ENCODE assay signal across 11 cellular contexts in the genomic region with DNA sequence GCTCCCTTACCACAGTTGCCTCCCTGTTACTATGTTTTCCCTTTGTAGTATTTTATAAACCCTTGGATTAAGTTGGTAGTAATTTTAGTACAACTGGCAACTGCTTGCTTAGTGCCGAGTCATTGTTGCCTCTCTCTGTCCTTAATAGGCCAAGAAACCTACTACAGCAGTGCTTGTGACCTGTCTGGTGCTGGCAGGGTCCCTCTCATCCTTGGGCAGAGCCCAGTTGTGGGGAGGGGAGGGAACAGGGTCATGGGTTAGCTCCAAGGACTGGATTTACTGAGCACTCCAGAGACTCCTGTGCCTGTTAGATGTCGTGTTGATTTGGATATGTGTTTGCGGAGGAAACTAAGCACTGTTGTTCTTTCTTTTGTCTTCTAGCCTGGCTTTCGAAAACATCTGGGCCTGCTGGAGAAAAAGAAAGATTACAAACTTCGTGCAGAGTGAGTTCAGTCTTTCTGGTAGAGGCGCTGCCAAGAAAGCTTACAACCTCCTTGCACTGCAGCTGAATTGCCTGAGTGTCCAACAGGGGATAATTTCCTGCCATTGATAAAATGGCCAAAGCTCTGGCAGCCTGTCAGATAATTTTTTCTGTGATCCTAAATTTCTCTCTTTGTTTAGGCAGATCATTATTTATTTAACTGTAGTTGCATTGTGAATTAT. TPM values are rescaled to one million over a fixed set of nuclear protein-coding genes. Genes with fewer than 3 reads are reported as not detected.
DNase-seq lines count a peak whose midpoint lies in the region; ATAC-seq, FAIRE-seq and TF ChIP-seq lines count a peak whose summit lies in the region.
"Had no signal": no experiment of that assay in that cellular context is flagged by ENCODE, and none has a peak within 500 bp of the region (broad histone marks: within the 10 kb centered on the region; RNA-seq: fewer than 3 reads in every experiment).

No MANE protein-coding gene starts in this region.

- CTCF ChIA-PET in CD8-positive, alpha-beta memory T cell (lab: Charles Lee), result interaction anchor here (0.7 kb wide), 1 partner anchor 27 kb away, joined by 3 read pairs; no protein-coding TSS in a partner anchor
- CTCF ChIA-PET in CD4-positive, alpha-beta memory T cell (lab: Charles Lee; ENCODE audit: partially characterized antibody), result interaction anchor here (0.7 to 15.6 kb wide), 4 partner anchors 9 to 87 kb away, joined by 3 to 192 read pairs (median 10); a partner anchor contains a TSS

- peak overlapping the region in 1 of 7 donors; percentile 56 for H3K4me3 Mint-ChIP-seq in CD8-positive, alpha-beta memory T cell
- H3K4me3 Mint-ChIP-seq in T-helper 17 cell, result no peak overlapping the region
- peak overlapping the region; percentile 27 for H3K4me3 Mint-ChIP-seq in neural crest cell
- peak overlapping the region in 1 of 8 donors; percentile 20 for H3K4me3 Mint-ChIP-seq in CD4-positive, alpha-beta memory T cell
- no peak overlapping the region for H3K4me3 Mint-ChIP-seq in CD14-positive monocyte
- H3K4me3 Mint-ChIP-seq: activated B cell treated with CpG ODN at 0.5 μM for 24 hours had no signal

- H3K4me1 Mint-ChIP-seq in CD8-positive, alpha-beta memory T cell, result peaks cover 30 to 51% (median 39%) of the 10 kb centered on the region in 3 donors
- H3K4me1 Mint-ChIP-seq in T-helper 17 cell, result peaks cover 19% of the 10 kb centered on the region
- peaks cover 24% of the 10 kb centered on the region for H3K4me1 Mint-ChIP-seq in neural crest cell
- peaks cover 19 to 36% (median 29%) of the 10 kb centered on the region in 4 donors for H3K4me1 Mint-ChIP-seq in CD4-positive, alpha-beta memory T cell
- H3K4me1 Mint-ChIP-seq in CD14-positive monocyte, result peaks cover 18% of the 10 kb centered on the region

- H3K4me3 ChIP-seq in CD8-positive, alpha-beta memory T cell (ENCODE audit: low read length), result no peak overlapping the region
- no peak overlapping the region for H3K4me3 ChIP-seq in CD4-positive, alpha-beta memory T cell (ENCODE audit: low read length in 2 of 2)

- POLR2A ChIA-PET in CD8-positive, alpha-beta memory T cell (lab: Charles Lee), result no interaction called here
- POLR2A ChIA-PET in CD4-positive, alpha-beta memory T cell (lab: Charles Lee; ENCODE audit: partially characterized antibody), result no interaction called here

- H3K36me3 ChIP-seq in CD8-positive, alpha-beta memory T cell (ENCODE audit: insufficient read depth, low read length), result peaks cover 42% of the 10 kb centered on the region
- peaks cover 37% of the 10 kb centered on the region for H3K36me3 ChIP-seq in CD4-positive, alpha-beta memory T cell (ENCODE audit: insufficient read depth, low read length)

- no peak for TF ChIP-seq POLR2A in GM12891 (IDR thresholded peaks at IDR 0.05; ENCODE audit: low read depth, low read length)

- H3K4me1 ChIP-seq in CD8-positive, alpha-beta memory T cell (ENCODE audit: insufficient read depth, low read length), result peaks cover 30% of the 10 kb centered on the region
- H3K4me1 ChIP-seq in CD4-positive, alpha-beta memory T cell (ENCODE audit: insufficient read depth, low read length), result peaks cover 29% of the 10 kb centered on the region

- H3K9me3 ChIP-seq in CD8-positive, alpha-beta memory T cell (ENCODE audit: low read length), result no peaks in the 10 kb centered on the region
- no peaks in the 10 kb centered on the region for H3K9me3 ChIP-seq in T-helper 17 cell (ENCODE audit: control insufficient read depth, low read length, poor library complexity, severe bottlenecking)
- H3K9me3 ChIP-seq in CD4-positive, alpha-beta memory T cell (ENCODE audit: control insufficient read depth in 1 of 2, low read length in 2 of 2), result no peaks in the 10 kb centered on the region

- H3K36me3 Mint-ChIP-seq in CD8-positive, alpha-beta memory T cell, result peaks cover 6 to 61% (median 10%) of the 10 kb centered on the region in 3 donors
- H3K36me3 Mint-ChIP-seq in T-helper 17 cell (ENCODE audit: low read depth) (peaks cover 2% of the 10 kb centered on the region), neural crest cell (ENCODE audit: low read depth) (peaks cover 3% of the 10 kb centered on the region), CD14-positive monocyte (peaks cover 46 to 59% of the 10 kb centered on the region in 2 donors)
- H3K36me3 Mint-ChIP-seq in CD4-positive, alpha-beta memory T cell, result peaks cover 30 to 54% of the 10 kb centered on the region in 2 donors

- intact Hi-C loops in CD4-positive, alpha-beta memory T cell (cut with micrococcal nuclease), result no loop called here
- intact Hi-C loops in CD14-positive monocyte (cut with micrococcal nuclease), result loop anchor here in 1 of 2 donors (5.0 to 10.0 kb wide), 4 partner anchors 84 to 461 kb away; a partner anchor contains a TSS

- no peaks in the 10 kb centered on the region for H3K9me3 Mint-ChIP-seq in CD8-positive, alpha-beta memory T cell
- peaks cover 2% of the 10 kb centered on the region for H3K9me3 Mint-ChIP-seq in neural crest cell
- peaks cover 0 to 4% (median 0%) of the 10 kb centered on the region in 8 donors for H3K9me3 Mint-ChIP-seq in CD4-positive, alpha-beta memory T cell
- H3K9me3 Mint-ChIP-seq in CD14-positive monocyte, result peaks cover 0 to 8% (median 3%) of the 10 kb centered on the region in 7 donors
- H3K9me3 Mint-ChIP-seq: activated B cell treated with CpG ODN at 0.5 μM for 24 hours had no signal

- H3K27me3 ChIP-seq in CD8-positive, alpha-beta memory T cell (ENCODE audit: insufficient read depth, low read length, poor library complexity, severe bottlenecking), result no peaks in the 10 kb centered on the region
- no peaks in the 10 kb centered on the region for H3K27me3 ChIP-seq in CD4-positive, alpha-beta memory T cell (ENCODE audit: insufficient read depth, low read length)

- peak overlapping the region; percentile 26 for H3K27ac ChIP-seq in CD8-positive, alpha-beta memory T cell (ENCODE audit: low read depth, low read length)
- H3K27ac ChIP-seq in CD4-positive, alpha-beta memory T cell (ENCODE audit: low read depth, low read length), result no peak overlapping the region

- FAIRE-seq in GM12891 (lab: Jason Lieb, UNC), result no peak
- FAIRE-seq: GM18507 had no signal

- ATAC-seq in T-helper 17 cell, result no peak

- peak overlapping the region in 5 of 8 donors; percentile 14 to 84 (median 40) for H3K27ac Mint-ChIP-seq in CD8-positive, alpha-beta memory T cell
- H3K27ac Mint-ChIP-seq in T-helper 17 cell (peak overlapping the region; percentile 47), neural crest cell (ENCODE audit: unreplicated experiment) (no peak overlapping the region), CD14-positive monocyte (peak overlapping the region in 1 of 7 donors; percentile 15)
- peak overlapping the region in 1 of 7 donors; percentile 29 for H3K27ac Mint-ChIP-seq in CD4-positive, alpha-beta memory T cell
- H3K27ac Mint-ChIP-seq: activated B cell treated with CpG ODN at 0.5 μM for 24 hours had no signal

- TF ChIP-seq CTCF in neural crest cell (conservative IDR thresholded peaks at IDR 0.05) (no peak), CD14-positive monocyte (IDR thresholded peaks at IDR 0.05) (no peak)

- peaks cover 0 to 2% of the 10 kb centered on the region in 2 donors for H3K27me3 Mint-ChIP-seq in CD8-positive, alpha-beta memory T cell
- H3K27me3 Mint-ChIP-seq in T-helper 17 cell, result no peaks in the 10 kb centered on the region
- H3K27me3 Mint-ChIP-seq in neural crest cell (ENCODE audit: low read depth), result no peaks in the 10 kb centered on the region
- H3K27me3 Mint-ChIP-seq in CD4-positive, alpha-beta memory T cell, result no peaks in the 10 kb centered on the region
- peaks cover 0 to 2% (median 0%) of the 10 kb centered on the region in 3 donors for H3K27me3 Mint-ChIP-seq in CD14-positive monocyte (ENCODE audit: low read depth in 3 of 3)
- H3K27me3 Mint-ChIP-seq: activated B cell treated with CpG ODN at 0.5 μM for 24 hours had no signal

- no peak for DNase-seq in CD8-positive, alpha-beta memory T cell
- DNase-seq in T-helper 17 cell, result no peak
- DNase-seq in fibroblast of peridontal ligament (ENCODE audit: extremely low read depth), result peak; percentile 28
- no peak for DNase-seq in neural crest cell (ENCODE audit: low read depth, low spot score)
- DNase-seq in GM12891 (ENCODE audit: insufficient read length, low spot score), result no peak
- DNase-seq in CD4-positive, alpha-beta memory T cell, result no peak
- no peak for DNase-seq in CD14-positive monocyte (ENCODE audit: low spot score)
- DNase-seq in HCEC 1CT, result no peak
- DNase-seq: activated B cell treated with CpG ODN at 0.5 μM for 24 hours, NCI-H1092 treated with DMSO at 0.1 percent for 48 hours had no signal

TF ChIP-seq in GM12891, 5 proteins besides CTCF, POLR2A, EP300 and RAD21 (continues in another document):
- TF ChIP-seq SPI1 (IDR thresholded peaks at IDR 0.05; ENCODE audit: low read depth, low read length), result no peak
- no peak for TF ChIP-seq POLR2AphosphoS5 (IDR thresholded peaks at IDR 0.05; ENCODE audit: low read depth, low read length)
- TF ChIP-seq PAX5 (IDR thresholded peaks at IDR 0.05; ENCODE audit: insufficient read depth, low read length, severe bottlenecking), result no peak

RNA-seq across cellular contexts. Expression of a gene that starts 3.6 kb away (rescaled TPM):
- 10 to 100 TPM; 73.5 to 73.6 TPM for total RNA-seq in CD8-positive, alpha-beta memory T cell
- 22.4 TPM for polyA plus RNA-seq in CD8-positive, alpha-beta memory T cell
- total RNA-seq in T-helper 17 cell (10 to 100 TPM in 1 of 2 donors, 1 to 10 TPM in 1; 8.7 to 12.3 TPM), neural crest cell (41.2 and 44.5 TPM in 2 replicates)
- 27.3 TPM for polyA plus RNA-seq in GM12891 (2012; ENCODE audit: low read depth, missing spikeins)
- 10 to 100 TPM; 17.3 to 17.5 TPM for total RNA-seq in CD4-positive, alpha-beta memory T cell
- polyA plus RNA-seq in CD4-positive, alpha-beta memory T cell, result 10 to 100 TPM; 21.0 to 21.9 TPM
- polyA plus RNA-seq in CD14-positive monocyte, result 10 to 100 TPM; 20.5 to 26.0 TPM

RNA-seq across cellular contexts. Expression of a gene that starts 10.8 kb away (rescaled TPM):
- total RNA-seq in CD8-positive, alpha-beta memory T cell, result 10 to 100 TPM; 15.4 to 17.5 TPM
- polyA plus RNA-seq in CD8-positive, alpha-beta memory T cell, result 19.7 TPM
- total RNA-seq in T-helper 17 cell (1 to 10 TPM; 3.6 to 4.9 TPM), neural crest cell (21.2 and 22.4 TPM in 2 replicates)
- polyA plus RNA-seq in GM12891 (2012; ENCODE audit: low read depth, missing spikeins), result 13.2 TPM
- total RNA-seq in CD4-positive, alpha-beta memory T cell, result 1 to 10 TPM; 3.7 to 5.0 TPM
- polyA plus RNA-seq in CD4-positive, alpha-beta memory T cell, result 1 to 10 TPM; 3.4 to 3.7 TPM
- polyA plus RNA-seq in CD14-positive monocyte, result 10 to 100 TPM; 26.1 to 32.3 TPM

RNA-seq across cellular contexts. Expression of a gene that starts 26.3 kb away (rescaled TPM):
- 100 to 1,000 TPM; 116 to 129 TPM for total RNA-seq in CD8-positive, alpha-beta memory T cell
- 94.6 TPM for polyA plus RNA-seq in CD8-positive, alpha-beta memory T cell
- total RNA-seq in T-helper 17 cell, result 10 to 100 TPM; 43.9 to 48.8 TPM
- total RNA-seq in neural crest cell, result 113 and 119 TPM in 2 replicates
- 58.8 TPM for polyA plus RNA-seq in GM12891 (2012; ENCODE audit: low read depth, missing spikeins)
- 10 to 100 TPM; 74.0 to 74.6 TPM for total RNA-seq in CD4-positive, alpha-beta memory T cell
- 100 to 1,000 TPM in 1 of 2 donors, 10 to 100 TPM in 1; 99.5 to 111 TPM for polyA plus RNA-seq in CD4-positive, alpha-beta memory T cell
- polyA plus RNA-seq in CD14-positive monocyte, result 10 to 100 TPM; 53.3 to 55.7 TPM

RNA-seq across cellular contexts. Expression of a gene that starts 30.5 kb away (rescaled TPM):
- under 1 TPM; 0.44 to 0.57 TPM for total RNA-seq in CD8-positive, alpha-beta memory T cell
- polyA plus RNA-seq in CD8-positive, alpha-beta memory T cell, result 0.09 TPM
- total RNA-seq in T-helper 17 cell (under 1 TPM in 1 of 2 donors, not detected in 1; 0.17 TPM), neural crest cell (10.7 and 12.1 TPM in 2 replicates)
- 0.05 TPM for polyA plus RNA-seq in GM12891 (2012; ENCODE audit: low read depth, missing spikeins)
- total RNA-seq in CD4-positive, alpha-beta memory T cell, result under 1 TPM; 0.14 to 0.15 TPM
- polyA plus RNA-seq in CD4-positive, alpha-beta memory T cell, result under 1 TPM in 1 of 2 donors, not detected in 1; 0.08 TPM
- polyA plus RNA-seq in CD14-positive monocyte, result not detected
